2 cellular contexts compared by ENCODE assay signal in genomic region chr14:72906879-72907278, GRCh38.
TF ChIP-seq lines count a peak whose summit lies in the region.

No MANE protein-coding gene starts in this region.

TF ChIP-seq in IMR-90, 13 proteins besides CTCF, POLR2A, EP300 and RAD21:
- TF ChIP-seq BHLHE40 (IDR thresholded peaks at IDR 0.05; ENCODE audit: low read depth, low read length), result no peak
- TF ChIP-seq, protein P1, sequence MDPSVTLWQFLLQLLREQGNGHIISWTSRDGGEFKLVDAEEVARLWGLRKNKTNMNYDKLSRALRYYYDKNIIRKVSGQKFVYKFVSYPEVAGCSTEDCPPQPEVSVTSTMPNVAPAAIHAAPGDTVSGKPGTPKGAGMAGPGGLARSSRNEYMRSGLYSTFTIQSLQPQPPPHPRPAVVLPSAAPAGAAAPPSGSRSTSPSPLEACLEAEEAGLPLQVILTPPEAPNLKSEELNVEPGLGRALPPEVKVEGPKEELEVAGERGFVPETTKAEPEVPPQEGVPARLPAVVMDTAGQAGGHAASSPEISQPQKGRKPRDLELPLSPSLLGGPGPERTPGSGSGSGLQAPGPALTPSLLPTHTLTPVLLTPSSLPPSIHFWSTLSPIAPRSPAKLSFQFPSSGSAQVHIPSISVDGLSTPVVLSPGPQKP (IDR thresholded peaks at IDR 0.05; ENCODE audit: borderline replicate concordance, low read depth, low read length), result no peak

TF ChIP-seq in K562, 482 proteins besides CTCF, POLR2A, EP300 and RAD21:
- no peak for TF ChIP-seq PCBP1 (IDR thresholded peaks at IDR 0.05; ENCODE audit: low read depth, low read length, poor library complexity, severe bottlenecking)
- no peak for TF ChIP-seq ZBTB49 (CRISPR knock-in tag; IDR thresholded peaks at IDR 0.05; ENCODE audit: borderline replicate concordance)
- TF ChIP-seq PHF8 (IDR thresholded peaks at IDR 0.05; ENCODE audit: borderline replicate concordance, low read length), result peak; percentile 24; the same call in 1 of the 2 replicates
- TF ChIP-seq TCF15 (CRISPR knock-in tag; IDR thresholded peaks at IDR 0.05), result no peak
- no peak for TF ChIP-seq PBX2 (CRISPR knock-in tag; IDR thresholded peaks at IDR 0.05; ENCODE audit: low read depth)
- peak; percentile 71 for TF ChIP-seq PBX2 (tag; conservative IDR thresholded peaks at IDR 0.05; ENCODE audit: low read depth)
- 0 out of 2 replicates have a peak, but pooled peaks have one; percentile 14 for TF ChIP-seq ADNP (tag; IDR thresholded peaks at IDR 0.05)
- TF ChIP-seq BRF1 (IDR thresholded peaks at IDR 0.05; ENCODE audit: borderline replicate concordance, extremely low read depth, insufficient read length), result no peak
- peak; percentile 64 for TF ChIP-seq PKNOX1 (IDR thresholded peaks at IDR 0.05)
- TF ChIP-seq POLR2H (tag; IDR thresholded peaks at IDR 0.05; ENCODE audit: low read depth), result no peak
- no peak for TF ChIP-seq NCOA2 (IDR thresholded peaks at IDR 0.05; ENCODE audit: partially characterized antibody in 2 of 2)
- TF ChIP-seq MEIS2 (IDR thresholded peaks at IDR 0.05; ENCODE audit: partially characterized antibody), result peak; percentile 93
- TF ChIP-seq SP1 (CRISPR knock-in tag; IDR thresholded peaks at IDR 0.05), result 0 out of 2 replicates have a peak, but pooled peaks have one; percentile 9
- TF ChIP-seq ELF1 (tag; IDR thresholded peaks at IDR 0.05), result peak; percentile 66; the same call in 1 of the 2 replicates
- TF ChIP-seq, protein P2, sequence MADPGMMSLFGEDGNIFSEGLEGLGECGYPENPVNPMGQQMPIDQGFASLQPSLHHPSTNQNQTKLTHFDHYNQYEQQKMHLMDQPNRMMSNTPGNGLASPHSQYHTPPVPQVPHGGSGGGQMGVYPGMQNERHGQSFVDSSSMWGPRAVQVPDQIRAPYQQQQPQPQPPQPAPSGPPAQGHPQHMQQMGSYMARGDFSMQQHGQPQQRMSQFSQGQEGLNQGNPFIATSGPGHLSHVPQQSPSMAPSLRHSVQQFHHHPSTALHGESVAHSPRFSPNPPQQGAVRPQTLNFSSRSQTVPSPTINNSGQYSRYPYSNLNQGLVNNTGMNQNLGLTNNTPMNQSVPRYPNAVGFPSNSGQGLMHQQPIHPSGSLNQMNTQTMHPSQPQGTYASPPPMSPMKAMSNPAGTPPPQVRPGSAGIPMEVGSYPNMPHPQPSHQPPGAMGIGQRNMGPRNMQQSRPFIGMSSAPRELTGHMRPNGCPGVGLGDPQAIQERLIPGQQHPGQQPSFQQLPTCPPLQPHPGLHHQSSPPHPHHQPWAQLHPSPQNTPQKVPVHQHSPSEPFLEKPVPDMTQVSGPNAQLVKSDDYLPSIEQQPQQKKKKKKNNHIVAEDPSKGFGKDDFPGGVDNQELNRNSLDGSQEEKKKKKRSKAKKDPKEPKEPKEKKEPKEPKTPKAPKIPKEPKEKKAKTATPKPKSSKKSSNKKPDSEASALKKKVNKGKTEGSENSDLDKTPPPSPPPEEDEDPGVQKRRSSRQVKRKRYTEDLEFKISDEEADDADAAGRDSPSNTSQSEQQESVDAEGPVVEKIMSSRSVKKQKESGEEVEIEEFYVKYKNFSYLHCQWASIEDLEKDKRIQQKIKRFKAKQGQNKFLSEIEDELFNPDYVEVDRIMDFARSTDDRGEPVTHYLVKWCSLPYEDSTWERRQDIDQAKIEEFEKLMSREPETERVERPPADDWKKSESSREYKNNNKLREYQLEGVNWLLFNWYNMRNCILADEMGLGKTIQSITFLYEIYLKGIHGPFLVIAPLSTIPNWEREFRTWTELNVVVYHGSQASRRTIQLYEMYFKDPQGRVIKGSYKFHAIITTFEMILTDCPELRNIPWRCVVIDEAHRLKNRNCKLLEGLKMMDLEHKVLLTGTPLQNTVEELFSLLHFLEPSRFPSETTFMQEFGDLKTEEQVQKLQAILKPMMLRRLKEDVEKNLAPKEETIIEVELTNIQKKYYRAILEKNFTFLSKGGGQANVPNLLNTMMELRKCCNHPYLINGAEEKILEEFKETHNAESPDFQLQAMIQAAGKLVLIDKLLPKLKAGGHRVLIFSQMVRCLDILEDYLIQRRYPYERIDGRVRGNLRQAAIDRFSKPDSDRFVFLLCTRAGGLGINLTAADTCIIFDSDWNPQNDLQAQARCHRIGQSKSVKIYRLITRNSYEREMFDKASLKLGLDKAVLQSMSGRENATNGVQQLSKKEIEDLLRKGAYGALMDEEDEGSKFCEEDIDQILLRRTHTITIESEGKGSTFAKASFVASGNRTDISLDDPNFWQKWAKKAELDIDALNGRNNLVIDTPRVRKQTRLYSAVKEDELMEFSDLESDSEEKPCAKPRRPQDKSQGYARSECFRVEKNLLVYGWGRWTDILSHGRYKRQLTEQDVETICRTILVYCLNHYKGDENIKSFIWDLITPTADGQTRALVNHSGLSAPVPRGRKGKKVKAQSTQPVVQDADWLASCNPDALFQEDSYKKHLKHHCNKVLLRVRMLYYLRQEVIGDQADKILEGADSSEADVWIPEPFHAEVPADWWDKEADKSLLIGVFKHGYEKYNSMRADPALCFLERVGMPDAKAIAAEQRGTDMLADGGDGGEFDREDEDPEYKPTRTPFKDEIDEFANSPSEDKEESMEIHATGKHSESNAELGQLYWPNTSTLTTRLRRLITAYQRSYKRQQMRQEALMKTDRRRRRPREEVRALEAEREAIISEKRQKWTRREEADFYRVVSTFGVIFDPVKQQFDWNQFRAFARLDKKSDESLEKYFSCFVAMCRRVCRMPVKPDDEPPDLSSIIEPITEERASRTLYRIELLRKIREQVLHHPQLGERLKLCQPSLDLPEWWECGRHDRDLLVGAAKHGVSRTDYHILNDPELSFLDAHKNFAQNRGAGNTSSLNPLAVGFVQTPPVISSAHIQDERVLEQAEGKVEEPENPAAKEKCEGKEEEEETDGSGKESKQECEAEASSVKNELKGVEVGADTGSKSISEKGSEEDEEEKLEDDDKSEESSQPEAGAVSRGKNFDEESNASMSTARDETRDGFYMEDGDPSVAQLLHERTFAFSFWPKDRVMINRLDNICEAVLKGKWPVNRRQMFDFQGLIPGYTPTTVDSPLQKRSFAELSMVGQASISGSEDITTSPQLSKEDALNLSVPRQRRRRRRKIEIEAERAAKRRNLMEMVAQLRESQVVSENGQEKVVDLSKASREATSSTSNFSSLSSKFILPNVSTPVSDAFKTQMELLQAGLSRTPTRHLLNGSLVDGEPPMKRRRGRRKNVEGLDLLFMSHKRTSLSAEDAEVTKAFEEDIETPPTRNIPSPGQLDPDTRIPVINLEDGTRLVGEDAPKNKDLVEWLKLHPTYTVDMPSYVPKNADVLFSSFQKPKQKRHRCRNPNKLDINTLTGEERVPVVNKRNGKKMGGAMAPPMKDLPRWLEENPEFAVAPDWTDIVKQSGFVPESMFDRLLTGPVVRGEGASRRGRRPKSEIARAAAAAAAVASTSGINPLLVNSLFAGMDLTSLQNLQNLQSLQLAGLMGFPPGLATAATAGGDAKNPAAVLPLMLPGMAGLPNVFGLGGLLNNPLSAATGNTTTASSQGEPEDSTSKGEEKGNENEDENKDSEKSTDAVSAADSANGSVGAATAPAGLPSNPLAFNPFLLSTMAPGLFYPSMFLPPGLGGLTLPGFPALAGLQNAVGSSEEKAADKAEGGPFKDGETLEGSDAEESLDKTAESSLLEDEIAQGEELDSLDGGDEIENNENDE (IDR thresholded peaks at IDR 0.05; ENCODE audit: low read depth, low read length), result no peak
- TF ChIP-seq ETV1 (tag; conservative IDR thresholded peaks at IDR 0.05; ENCODE audit: low read depth), result peak; percentile 72
- TF ChIP-seq CBX8 (IDR thresholded peaks at IDR 0.05; ENCODE audit: borderline replicate concordance, extremely low read depth, low read depth, low read length, poor library complexity, severe bottlenecking), result no peak
